In genomic region chr20:62282877-62283503, GRCh38 we compare ENCODE assay signal across 30 cellular contexts. TPM values are rescaled to one million over a fixed set of nuclear protein-coding genes. Genes with fewer than 3 reads are reported as not detected.
DNase-seq lines count a peak whose midpoint lies in the region; ATAC-seq, FAIRE-seq and TF ChIP-seq lines count a peak whose summit lies in the region.
"Had no signal": no experiment of that assay in that cellular context is flagged by ENCODE, and none has a peak within 500 bp of the region (broad histone marks: within the 10 kb centered on the region; RNA-seq: fewer than 3 reads in every experiment).

No MANE protein-coding gene starts in this region.

- H3K27ac ChIP-seq in liver (ENCODE audit: low read depth in 1 of 2, low read length in 2 of 2): no peak overlapping the region
- H3K27ac ChIP-seq in HepG2 (ENCODE audit: extremely low read length, insufficient read depth, low read length): no peak overlapping the region
- peak overlapping the region; percentile 77 for H3K27ac ChIP-seq in right cardiac atrium (ENCODE audit: low read length)
- no peak overlapping the region for H3K27ac ChIP-seq in osteoblast (ENCODE audit: low read depth, low read length)
- H3K27ac ChIP-seq in GM23248: no peak overlapping the region
- H3K27ac ChIP-seq: 22Rv1, C4-2B, coronary artery, pancreas, SJSA1 had no signal

- H2AFZ ChIP-seq in HepG2 (ENCODE audit: low read length): no peak overlapping the region
- no peak overlapping the region for H2AFZ ChIP-seq in osteoblast (ENCODE audit: low read length)
- no peak overlapping the region for H2AFZ ChIP-seq in GM23248

- no peak for FAIRE-seq in HepG2 (lab: Jason Lieb, UNC)
- FAIRE-seq: bronchial epithelial cell, G401.6, pancreas, RCC 7860 had no signal

- POLR2A ChIA-PET in HepG2 (lab: Yijun Ruan, JAX): no interaction called here

- H3K4me1 ChIP-seq in liver (ENCODE audit: control insufficient read depth in 4 of 4, insufficient read depth in 4 of 4, low read length in 3 of 4) (peaks cover 0 to 10% (median 6%) of the 10 kb centered on the region in 4 donors), HepG2 (ENCODE audit: insufficient read depth, low read length) (no peaks in the 10 kb centered on the region), right cardiac atrium (ENCODE audit: control insufficient read depth, insufficient read depth, low read length) (peaks cover 7% of the 10 kb centered on the region), osteoblast (ENCODE audit: insufficient read depth, low read length) (no peaks in the 10 kb centered on the region), GM23248 (ENCODE audit: insufficient read depth) (no peaks in the 10 kb centered on the region)
- H3K4me1 ChIP-seq: Caco-2, pancreas, SJSA1 had no signal

- H3K4me2 ChIP-seq in HepG2 (ENCODE audit: low read depth, low read length): no peak overlapping the region
- H3K4me2 ChIP-seq in osteoblast (ENCODE audit: insufficient read depth, low read length): no peak overlapping the region
- H3K4me2 ChIP-seq in GM23248 (ENCODE audit: unreplicated experiment): no peak overlapping the region

- peaks cover 17 to 50% (median 37%) of the 10 kb centered on the region in 4 donors for H3K36me3 ChIP-seq in liver (ENCODE audit: control insufficient read depth in 4 of 4, insufficient read depth in 3 of 4, low read depth in 1 of 4, low read length in 3 of 4)
- H3K36me3 ChIP-seq in HepG2 (replicated peaks in 1 of 2; ENCODE audit: control insufficient read depth in 1 of 2, insufficient read depth in 2 of 2, low read length in 2 of 2): peaks cover 55 to 83% of the 10 kb centered on the region in 2 experiments
- H3K36me3 ChIP-seq in osteoblast (ENCODE audit: insufficient read depth, low read length): peaks cover 66% of the 10 kb centered on the region
- peaks cover 14% of the 10 kb centered on the region; the same call in 1 of the 2 replicates for H3K36me3 ChIP-seq in GM23248 (ENCODE audit: low read depth)

- H3K9ac ChIP-seq in liver (ENCODE audit: low read depth in 1 of 2, low read length in 2 of 2) (no peak overlapping the region), HepG2 (ENCODE audit: insufficient read depth, low read depth, low read length) (no peak overlapping the region), GM23248 (no peak overlapping the region)

- 89% methylated on average over 16 of the region's 16 CpGs for WGBS in liver
- WGBS in HepG2 (ENCODE audit: low lambda C conversion rate): 96% methylated on average over 16 of the region's 16 CpGs
- WGBS in right cardiac atrium: 57% methylated on average over 16 of the region's 16 CpGs
- WGBS in GM23248 (ENCODE audit: low coverage in 1 of 2, low lambda C conversion rate in 2 of 2, missing lambda C conversion rate in 2 of 2), 2 experiments: 84 to 85% methylated on average over 16 of the region's 16 CpGs

- H3K79me2 ChIP-seq in HepG2 (ENCODE audit: insufficient read depth, low read length) (no peaks in the 10 kb centered on the region), osteoblast (ENCODE audit: insufficient read depth, low read length) (no peaks in the 10 kb centered on the region), GM23248 (ENCODE audit: insufficient read depth) (no peaks in the 10 kb centered on the region)

- DNase-seq in HepG2 (ENCODE audit: low spot score) (no peak), right cardiac atrium (peak; percentile 66 to 86 (median 75)), osteoblast (ENCODE audit: insufficient read length, low spot score, missing footprints) (peak; percentile 6), NCI-H1694 treated with DMSO at 0.1 percent for 48 hours (lab: John Stamatoyannopoulos, UW) (no peak), GM23248 (no peak), NCI-H510A (lab: John Stamatoyannopoulos, UW) (no peak)
- DNase-seq: activated CD4-positive, alpha-beta T cell treated with anti-CD3 and anti-CD28 coated beads for 48 hours; activated effector memory CD4-positive, alpha-beta T cell treated with anti-CD3 and anti-CD28 coated beads, Interleukin-2, amount 50 U/mL, for 16 hours; activated T-cell treated with anti-CD3 and anti-CD28 coated beads, Interleukin-2, amount 50 U/mL, for 1 hour; anterior cingulate cortex; Caco-2; effector memory CD8-positive, alpha-beta T cell; Kasumi-1; mammary epithelial cell; NCI-H1417 treated with DMSO at 0.1 percent for 48 hours; NCI-H446 treated with DMSO at 0.1 percent for 48 hours; NCI-H82; stimulated activated CD4-positive, alpha-beta T cell treated with anti-CD3 and anti-CD28 coated beads, Interleukin-12 subunit alpha, Interleukin-12 subunit beta, amount 100 ng/mL, for 4 hours; stimulated activated CD4-positive, alpha-beta T cell treated with anti-CD3 and anti-CD28 coated beads, Interleukin-2, amount 100 ng/mL, for 48 hours had no signal

- TF ChIP-seq CTCF in liver (IDR thresholded peaks at IDR 0.05; ENCODE audit: low read depth, low read length, missing input control) (no peak), HepG2 (CRISPR knock-in tag; IDR thresholded peaks at IDR 0.05) (no peak), osteoblast (IDR thresholded peaks at IDR 0.05; ENCODE audit: extremely low read depth, low read depth, low read length) (no peak)

- no peak for ATAC-seq in HepG2
- peak; percentile 43 to 64 for ATAC-seq in right cardiac atrium
- ATAC-seq in GM21447 (IDR thresholded peaks at IDR 0.05; ENCODE audit: unreplicated experiment): no peak
- ATAC-seq: effector memory CD8-positive, alpha-beta T cell; HCT116 had no signal

- no peaks in the 10 kb centered on the region for H3K9me3 ChIP-seq in liver (ENCODE audit: control insufficient read depth in 4 of 4, low read length in 3 of 4)
- no peaks in the 10 kb centered on the region for H3K9me3 ChIP-seq in HepG2 (ENCODE audit: low read length)
- no peaks in the 10 kb centered on the region for H3K9me3 ChIP-seq in right cardiac atrium (ENCODE audit: control insufficient read depth, low read length)
- H3K9me3 ChIP-seq in osteoblast (ENCODE audit: low read depth, low read length): no peaks in the 10 kb centered on the region
- no peaks in the 10 kb centered on the region for H3K9me3 ChIP-seq in GM23248 (ENCODE audit: low read depth)
- H3K9me3 ChIP-seq: Caco-2, pancreas, SJSA1 had no signal

- H3K27me3 ChIP-seq in liver (ENCODE audit: control insufficient read depth in 4 of 4, insufficient read depth in 4 of 4, low read length in 3 of 4) (no peaks in the 10 kb centered on the region), HepG2 (ENCODE audit: control insufficient read depth in 1 of 2, insufficient read depth in 2 of 2, low read length in 2 of 2) (no peaks in the 10 kb centered on the region), right cardiac atrium (ENCODE audit: control insufficient read depth, insufficient read depth) (no peaks in the 10 kb centered on the region), osteoblast (ENCODE audit: insufficient read depth, low read length) (no peaks in the 10 kb centered on the region), GM23248 (replicated peaks; ENCODE audit: insufficient read depth) (no peaks in the 10 kb centered on the region)
- H3K27me3 ChIP-seq: pancreas, SJSA1 had no signal

- TF ChIP-seq EP300 in HepG2 (IDR thresholded peaks at IDR 0.05; ENCODE audit: low read depth in 2 of 2, low read length in 2 of 2) (no peak), HepG2 (CRISPR knock-in tag; IDR thresholded peaks at IDR 0.05; ENCODE audit: borderline replicate concordance) (no peak)

- in situ Hi-C loops in HepG2 (cut with HindIII; ENCODE audit: extremely low pct_ligation_motif_present, low pct_unique_long_range_greater_than_20kb): no loop called here
- in situ Hi-C loops in GM23248 (cut with MboI): no loop called here

- no peaks in the 10 kb centered on the region for H3K9me2 ChIP-seq in GM23248 (ENCODE audit: insufficient read depth)

- H3K4me3 ChIP-seq in liver (ENCODE audit: low read depth in 1 of 3, low read length in 3 of 3): no peak overlapping the region
- H3K4me3 ChIP-seq in HepG2 (replicated peaks in 1 of 3; ENCODE audit: insufficient read depth in 1 of 3, low read depth in 2 of 3, low read length in 3 of 3): no peak overlapping the region
- no peak overlapping the region for H3K4me3 ChIP-seq in right cardiac atrium (ENCODE audit: low read length)
- no peak overlapping the region for H3K4me3 ChIP-seq in osteoblast (ENCODE audit: insufficient read depth, low read length)
- H3K4me3 ChIP-seq in GM23248: no peak overlapping the region
- H3K4me3 ChIP-seq: coronary artery, pancreas, SJSA1 had no signal

- no TSS peak for BruUV-seq in HepG2 (replicated peaks; lab: Mats Ljungman, UMichigan)

- no peaks in the 10 kb centered on the region for H3F3A ChIP-seq in GM23248 (ENCODE audit: insufficient read depth)

- intact Hi-C loops in HepG2 (cut with micrococcal nuclease; ENCODE audit: unreplicated experiment): no loop called here
- intact Hi-C loops in right cardiac atrium (cut with DNase I): loop anchor here in 1 of 4 donors (10.0 kb wide), 1 partner anchor 98 kb away; the partner anchor contains the start of gene MTG2

- H4K20me1 ChIP-seq in HepG2 (ENCODE audit: insufficient read depth, low read length) (no peaks in the 10 kb centered on the region), osteoblast (ENCODE audit: insufficient read depth, low read length) (no peaks in the 10 kb centered on the region), GM23248 (ENCODE audit: insufficient read depth) (no peaks in the 10 kb centered on the region)

- CTCF ChIA-PET in HepG2 (lab: Yijun Ruan, JAX; ENCODE audit: low intra/inter-chr PET ratio, low total read pairs): no interaction called here

- no peak for TF ChIP-seq RAD21 in liver (IDR thresholded peaks at IDR 0.05)
- no peak for TF ChIP-seq RAD21 in HepG2 (CRISPR knock-in tag; IDR thresholded peaks at IDR 0.05)

- no peak for TF ChIP-seq POLR2A in HepG2 (IDR thresholded peaks at IDR 0.05; ENCODE audit: insufficient read depth in 1 of 2, low read depth in 2 of 2, low read length in 2 of 2)

RNA-seq across cellular contexts. Expression of gene ADRM1, which starts 19.8 kb away (rescaled TPM):
- total RNA-seq in liver (10 to 100 TPM; 45.3 to 70.9 TPM), HepG2 (2016; rRNA removed; fragmentation: Illumina TruSeq; extraction: Trizol) (143 and 154 TPM in 2 replicates), right cardiac atrium (10 to 100 TPM; 65.0 to 80.9 (median 73.4) TPM), osteoblast (93.1 and 103 TPM in 2 replicates)
- polyA plus RNA-seq in liver (10 to 100 TPM; 83.8 to 91.0 TPM), HepG2 (2011; rRNA removed) (92.9 and 106 TPM in 2 replicates), right cardiac atrium (87.5 TPM), GM23248 (2016; fragmentation: Nextera tagmentation; extraction: Ambion mirVana) (162 and 175 TPM in 2 replicates)
- 51.6 and 53.2 TPM in 2 replicates for total RNA-seq in HepG2 (2016; cell fraction: cytosol; rRNA removed; fragmentation: Illumina TruSeq; extraction: Trizol; ENCODE audit: low read depth)
- 149 and 159 TPM in 2 replicates for total RNA-seq in HepG2 (2016; cell fraction: insoluble cytoplasmic fraction; rRNA removed; fragmentation: Illumina TruSeq; extraction: Trizol)
- 59.3 and 62.8 TPM in 2 replicates for total RNA-seq in HepG2 (2016; cell fraction: membrane; rRNA removed; fragmentation: Illumina TruSeq; extraction: Trizol)
- total RNA-seq in HepG2 (2016; cell fraction: nucleus; rRNA removed; fragmentation: Illumina TruSeq; extraction: Trizol): 76.2 and 86.5 TPM in 2 replicates
- 90.4 and 144 TPM in 2 replicates for polyA plus RNA-seq in HepG2 (2011; cell fraction: cytosol; rRNA removed)
- 158 and 185 TPM in 2 replicates for polyA plus RNA-seq in HepG2 (2011; cell fraction: nucleus; rRNA removed)
- polyA plus RNA-seq in HepG2 (2012): 62.1 and 86.3 TPM in 2 replicates
- polyA plus RNA-seq in HepG2 (2016; cell fraction: cytosol; fragmentation: Illumina TruSeq; extraction: Trizol; ENCODE audit: low read depth): 50.3 and 52.6 TPM in 2 replicates
- 185 and 189 TPM in 2 replicates for polyA plus RNA-seq in HepG2 (2016; cell fraction: insoluble cytoplasmic fraction; fragmentation: Illumina TruSeq; extraction: Trizol; ENCODE audit: low read depth)
- 54.2 and 55.6 TPM in 2 replicates for polyA plus RNA-seq in HepG2 (2016; cell fraction: membrane; fragmentation: Illumina TruSeq; extraction: Trizol; ENCODE audit: low read depth)
- polyA plus RNA-seq in HepG2 (2016; cell fraction: nucleus; fragmentation: Illumina TruSeq; extraction: Trizol; ENCODE audit: insufficient read depth, low read depth): 165 and 171 TPM in 2 replicates
- 92.6 and 107 TPM in 2 replicates for polyA minus RNA-seq in HepG2 (2011; rRNA and poly(A)+ RNA removed; ENCODE audit: low replicate concordance)
- polyA minus RNA-seq in HepG2 (2011; cell fraction: cytosol; rRNA and poly(A)+ RNA removed): 50.7 and 55.0 TPM in 2 replicates
- polyA minus RNA-seq in HepG2 (2011; cell fraction: nucleus; rRNA and poly(A)+ RNA removed): 47.2 and 49.4 TPM in 2 replicates
- 117 and 138 TPM in 2 replicates for total RNA-seq in GM23248 (2014; rRNA removed; shearing (Covaris generic))

RNA-seq across cellular contexts. Expression of gene OSBPL2, which starts 44.7 kb away (rescaled TPM):
- total RNA-seq in liver: 10 to 100 TPM; 12.7 to 19.7 TPM
- polyA plus RNA-seq in liver: 10 to 100 TPM in 1 of 2 donors, 1 to 10 TPM in 1; 9.9 to 11.9 TPM
- 37.4 and 41.5 TPM in 2 replicates for total RNA-seq in HepG2 (2016; rRNA removed; fragmentation: Illumina TruSeq; extraction: Trizol)
- total RNA-seq in HepG2 (2016; cell fraction: cytosol; rRNA removed; fragmentation: Illumina TruSeq; extraction: Trizol; ENCODE audit: low read depth): 19.3 and 19.7 TPM in 2 replicates
- total RNA-seq in HepG2 (2016; cell fraction: insoluble cytoplasmic fraction; rRNA removed; fragmentation: Illumina TruSeq; extraction: Trizol): 37.3 and 39.8 TPM in 2 replicates
- 18.5 and 19.9 TPM in 2 replicates for total RNA-seq in HepG2 (2016; cell fraction: membrane; rRNA removed; fragmentation: Illumina TruSeq; extraction: Trizol)
- 31.6 and 31.7 TPM in 2 replicates for total RNA-seq in HepG2 (2016; cell fraction: nucleus; rRNA removed; fragmentation: Illumina TruSeq; extraction: Trizol)
- 18.5 and 20.5 TPM in 2 replicates for polyA plus RNA-seq in HepG2 (2011; rRNA removed)
- 11.8 and 12.2 TPM in 2 replicates for polyA plus RNA-seq in HepG2 (2011; cell fraction: cytosol; rRNA removed)
- polyA plus RNA-seq in HepG2 (2011; cell fraction: nucleus; rRNA removed): 64.3 and 72.2 TPM in 2 replicates
- polyA plus RNA-seq in HepG2 (2012): 29.8 and 30.8 TPM in 2 replicates
- polyA plus RNA-seq in HepG2 (2016; cell fraction: cytosol; fragmentation: Illumina TruSeq; extraction: Trizol; ENCODE audit: low read depth): 3.5 and 4.8 TPM in 2 replicates
- polyA plus RNA-seq in HepG2 (2016; cell fraction: insoluble cytoplasmic fraction; fragmentation: Illumina TruSeq; extraction: Trizol; ENCODE audit: low read depth): 31.7 and 35.2 TPM in 2 replicates
- polyA plus RNA-seq in HepG2 (2016; cell fraction: membrane; fragmentation: Illumina TruSeq; extraction: Trizol; ENCODE audit: low read depth): 9.5 and 9.7 TPM in 2 replicates
- polyA plus RNA-seq in HepG2 (2016; cell fraction: nucleus; fragmentation: Illumina TruSeq; extraction: Trizol; ENCODE audit: insufficient read depth, low read depth): 69.1 and 71.6 TPM in 2 replicates
- 28.3 and 39.1 TPM in 2 replicates for polyA minus RNA-seq in HepG2 (2011; rRNA and poly(A)+ RNA removed; ENCODE audit: low replicate concordance)
- polyA minus RNA-seq in HepG2 (2011; cell fraction: cytosol; rRNA and poly(A)+ RNA removed): 11.3 and 14.2 TPM in 2 replicates
- 62.2 and 69.3 TPM in 2 replicates for polyA minus RNA-seq in HepG2 (2011; cell fraction: nucleus; rRNA and poly(A)+ RNA removed)
- 10 to 100 TPM; 44.1 to 61.6 (median 44.7) TPM for total RNA-seq in right cardiac atrium
- 20.0 TPM for polyA plus RNA-seq in right cardiac atrium
- total RNA-seq in osteoblast: 35.8 and 39.8 TPM in 2 replicates
- total RNA-seq in GM23248 (2014; rRNA removed; shearing (Covaris generic)): 22.4 and 27.9 TPM in 2 replicates
- 22.2 and 24.8 TPM in 2 replicates for polyA plus RNA-seq in GM23248 (2016; fragmentation: Nextera tagmentation; extraction: Ambion mirVana)

Comparison
In these comparisons a context has a peak if more than half of its experiments do, and no peak if none do; other contexts are left out.
1. ATAC-seq: peak in right cardiac atrium (2 of 2); none in HepG2 (single experiment) and GM21447 (single experiment).
2. DNase-seq: peak in right cardiac atrium (3 of 3) and osteoblast (single experiment); none in HepG2 (single experiment), NCI-H1694 treated with DMSO at 0.1 percent for 48 hours (single experiment), GM23248 (single experiment) and NCI-H510A (single experiment).